Comparison of ENCODE assay signal across 8 cellular contexts in genomic region chr12:30822385-30823139, GRCh38.
DNase-seq lines count a peak whose midpoint lies in the region; ATAC-seq, FAIRE-seq and TF ChIP-seq lines count a peak whose summit lies in the region.

No MANE protein-coding gene starts in this region.

- DNase-seq in GM12891 (ENCODE audit: insufficient read length, low spot score): peak; percentile 41
- peak; percentile 10 for DNase-seq in T-helper 2 cell treated with Interferon-gamma antibody and Interleukin-4, amounts not matched to agents 5 μg/mL and 100 μg/mL, for 36 hours (ENCODE audit: low spot score)
- DNase-seq in central memory CD8-positive, alpha-beta T cell (ENCODE audit: low spot score in 2 of 2): peak in 1 of 2 donors; percentile 18
- peak; percentile 91 for DNase-seq in islet precursor cell
- DNase-seq in skeletal muscle cell (ENCODE audit: low read depth): no peak
- DNase-seq in NCI-H2227 treated with DMSO at 0.1 percent for 48 hours (lab: John Stamatoyannopoulos, UW): no peak
- no peak for DNase-seq in activated CD4-positive, CD25-positive, alpha-beta regulatory T cell (lab: John Stamatoyannopoulos, UW)

- peak overlapping the region; percentile 78 for H3K4me3 Mint-ChIP-seq in T-helper 2 cell treated with Interferon-gamma antibody and Interleukin-4, amounts not matched to agents 5 μg/mL and 100 μg/mL, for 36 hours
- H3K4me3 Mint-ChIP-seq in central memory CD8-positive, alpha-beta T cell: peak overlapping the region; percentile 92

- no peaks in the 10 kb centered on the region for H3K36me3 Mint-ChIP-seq in T-helper 2 cell treated with Interferon-gamma antibody and Interleukin-4, amounts not matched to agents 5 μg/mL and 100 μg/mL, for 36 hours (ENCODE audit: low read depth)
- peaks cover 2% of the 10 kb centered on the region for H3K36me3 Mint-ChIP-seq in central memory CD8-positive, alpha-beta T cell (ENCODE audit: insufficient read depth)

- peak; percentile 61 for ATAC-seq in HG02885 (IDR thresholded peaks at IDR 0.05; ENCODE audit: poor library complexity, unreplicated experiment)
- ATAC-seq in central memory CD8-positive, alpha-beta T cell (replicated peaks; ENCODE audit: extremely low read depth, poor library complexity, severe bottlenecking): peak; percentile 72

- peak overlapping the region; percentile 49 for H3K4me3 ChIP-seq in skeletal muscle cell (ENCODE audit: low read depth, low read length)

- H3K27me3 Mint-ChIP-seq in T-helper 2 cell treated with Interferon-gamma antibody and Interleukin-4, amounts not matched to agents 5 μg/mL and 100 μg/mL, for 36 hours (ENCODE audit: low read depth): peaks cover 53% of the 10 kb centered on the region
- H3K27me3 Mint-ChIP-seq in central memory CD8-positive, alpha-beta T cell: peaks cover 38% of the 10 kb centered on the region

- no peak overlapping the region for H3K27ac Mint-ChIP-seq in T-helper 2 cell treated with Interferon-gamma antibody and Interleukin-4, amounts not matched to agents 5 μg/mL and 100 μg/mL, for 36 hours
- H3K27ac Mint-ChIP-seq in central memory CD8-positive, alpha-beta T cell (ENCODE audit: low read depth): peak overlapping the region; percentile 36

- TF ChIP-seq POLR2A in GM12891 (IDR thresholded peaks at IDR 0.05; ENCODE audit: low read depth, low read length): no peak

- no peak for FAIRE-seq in GM12891 (lab: Jason Lieb, UNC)

- peaks cover 12% of the 10 kb centered on the region for H3K4me1 Mint-ChIP-seq in T-helper 2 cell treated with Interferon-gamma antibody and Interleukin-4, amounts not matched to agents 5 μg/mL and 100 μg/mL, for 36 hours (ENCODE audit: low read depth)
- peaks cover 17% of the 10 kb centered on the region for H3K4me1 Mint-ChIP-seq in central memory CD8-positive, alpha-beta T cell

- H3K9me3 Mint-ChIP-seq in T-helper 2 cell treated with Interferon-gamma antibody and Interleukin-4, amounts not matched to agents 5 μg/mL and 100 μg/mL, for 36 hours: no peaks in the 10 kb centered on the region
- H3K9me3 Mint-ChIP-seq in central memory CD8-positive, alpha-beta T cell: no peaks in the 10 kb centered on the region

TF ChIP-seq in GM12891, 5 proteins besides CTCF, POLR2A, EP300 and RAD21:
- TF ChIP-seq TAF1 (IDR thresholded peaks at IDR 0.05; ENCODE audit: low read depth, low read length) (no peak), POLR2AphosphoS5 (IDR thresholded peaks at IDR 0.05; ENCODE audit: low read depth, low read length) (no peak)

Comparison
In these comparisons a context has a peak if more than half of its experiments do, and no peak if none do; other contexts are left out.
1. DNase-seq: peak in GM12891 (single experiment), T-helper 2 cell treated with Interferon-gamma antibody and Interleukin-4, amounts not matched to agents 5 μg/mL and 100 μg/mL, for 36 hours (single experiment) and islet precursor cell (single experiment); none in skeletal muscle cell (single experiment), NCI-H2227 treated with DMSO at 0.1 percent for 48 hours (single experiment) and activated CD4-positive, CD25-positive, alpha-beta regulatory T cell (0 of 4).